Comparison of ENCODE assay signal across 8 cellular contexts in the genomic region with DNA sequence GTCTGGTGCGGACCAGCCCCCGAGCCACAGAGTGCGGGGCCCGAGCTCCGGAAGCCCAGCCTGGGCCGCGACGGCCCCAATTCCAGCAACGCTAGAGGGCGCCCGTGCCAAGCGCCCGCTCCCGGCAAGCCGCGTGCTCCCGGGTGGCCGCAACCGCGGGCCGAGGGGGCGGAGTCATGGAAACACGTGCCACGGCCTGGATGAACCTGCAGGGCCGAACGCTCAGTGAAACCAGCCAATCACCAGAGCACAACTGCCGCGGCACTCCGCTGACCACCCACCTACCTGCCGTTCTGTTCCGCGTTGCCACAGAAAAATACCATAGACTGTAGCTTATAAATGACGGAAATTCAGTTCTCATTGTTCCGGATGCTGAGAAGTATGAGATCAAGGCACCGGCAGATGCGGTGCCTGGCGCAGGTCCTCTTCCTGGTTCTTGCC.
DNase-seq lines count a peak whose midpoint lies in the region; ATAC-seq and TF ChIP-seq lines count a peak whose summit lies in the region.

No MANE protein-coding gene starts in this region.

- peaks cover 55% of the 10 kb centered on the region for H3K4me1 ChIP-seq in CD8-positive, alpha-beta memory T cell (ENCODE audit: insufficient read depth, low read length)
- H3K4me1 ChIP-seq in Panc1 (ENCODE audit: control insufficient read depth, insufficient read depth, low read length) (no peaks in the 10 kb centered on the region), BE2C (no peaks in the 10 kb centered on the region)

- H3K4me1 Mint-ChIP-seq in CD8-positive, alpha-beta memory T cell, result peaks cover 28 to 37% (median 34%) of the 10 kb centered on the region in 3 donors
- peaks cover 30% of the 10 kb centered on the region for H3K4me1 Mint-ChIP-seq in activated naive CD4-positive, alpha-beta T cell treated with anti-CD3 and anti-CD28 coated beads for 36 hours (ENCODE audit: low read depth)
- H3K4me1 Mint-ChIP-seq in type B pancreatic cell (ENCODE audit: unreplicated experiment), result peaks cover 19% of the 10 kb centered on the region

- H3K27me3 ChIP-seq in CD8-positive, alpha-beta memory T cell (ENCODE audit: insufficient read depth, low read length, poor library complexity, severe bottlenecking), result no peaks in the 10 kb centered on the region
- H3K27me3 ChIP-seq in Panc1 (ENCODE audit: control insufficient read depth, insufficient read depth, low read length) (peaks cover 3% of the 10 kb centered on the region), BE2C (peaks cover 26% of the 10 kb centered on the region; the same call in 1 of the 2 replicates)

- peak overlapping the region; percentile 59 for H3K4me3 ChIP-seq in CD8-positive, alpha-beta memory T cell (ENCODE audit: low read length)
- H3K4me3 ChIP-seq in Panc1 (ENCODE audit: low read depth in 2 of 2, low read length in 2 of 2), result peak overlapping the region; percentile 8 to 23; a peak in 1 of 4 replicates
- H3K4me3 ChIP-seq in BE2C (ENCODE audit: low read depth, low read length), result no peak overlapping the region

- peak; percentile 35 to 77 (median 72) for DNase-seq in CD8-positive, alpha-beta memory T cell
- no peak for DNase-seq in Panc1 (ENCODE audit: low read depth, low spot score)
- DNase-seq in activated naive CD4-positive, alpha-beta T cell treated with anti-CD3 and anti-CD28 coated beads for 36 hours, result peak; percentile 78
- DNase-seq in Right ventricle myocardium inferior (ENCODE audit: missing footprints), result peak; percentile 83
- DNase-seq in putamen (ENCODE audit: low spot score), result peak; percentile 7
- DNase-seq in type B pancreatic cell (ENCODE audit: extremely low spot score, unreplicated experiment), result no peak
- DNase-seq in GM19240 (ENCODE audit: insufficient read length, low spot score), result no peak
- DNase-seq in BE2C, result no peak

- H3K36me3 ChIP-seq in CD8-positive, alpha-beta memory T cell (ENCODE audit: insufficient read depth, low read length), result no peaks in the 10 kb centered on the region
- H3K36me3 ChIP-seq in Panc1 (ENCODE audit: control insufficient read depth, insufficient read depth, low read length) (no peaks in the 10 kb centered on the region), BE2C (no peaks in the 10 kb centered on the region)

- in situ Hi-C loops in Panc1 (cut with HindIII; ENCODE audit: low pct_unique_long_range_greater_than_20kb, low sequenced_read_pairs), result no loop called here

- CTCF ChIA-PET in CD8-positive, alpha-beta memory T cell (lab: Charles Lee), result interaction anchor here (0.6 to 3.1 kb wide), 13 partner anchors 8 to 93 kb away, joined by 3 to 21 read pairs (median 4); no protein-coding TSS in a partner anchor
- CTCF ChIA-PET in Panc1 (lab: Charles Lee), result no interaction called here
- CTCF ChIA-PET in activated naive CD4-positive, alpha-beta T cell treated with anti-CD3 and anti-CD28 coated beads for 36 hours (lab: Charles Lee), result interaction anchor here (0.6 to 3.6 kb wide), 12 partner anchors 9 to 1110 kb away, joined by 3 to 22 read pairs (median 4); no protein-coding TSS in a partner anchor

- intact Hi-C loops in Panc1 (cut with micrococcal nuclease; ENCODE audit: unreplicated experiment) (no loop called here), Right ventricle myocardium inferior (cut with DNase I) (no loop called here)
- intact Hi-C loops in activated naive CD4-positive, alpha-beta T cell treated with anti-CD3 and anti-CD28 coated beads for 36 hours (cut with micrococcal nuclease), result loop anchor here (1.0 kb wide), 1 partner anchor 31 kb away; no protein-coding TSS in a partner anchor

- H3K27me3 Mint-ChIP-seq in CD8-positive, alpha-beta memory T cell, result peaks cover 5 to 28% of the 10 kb centered on the region in 2 donors
- peaks cover 3% of the 10 kb centered on the region for H3K27me3 Mint-ChIP-seq in activated naive CD4-positive, alpha-beta T cell treated with anti-CD3 and anti-CD28 coated beads for 36 hours (ENCODE audit: low read depth)
- H3K27me3 Mint-ChIP-seq in type B pancreatic cell, result peaks cover 21% of the 10 kb centered on the region

- POLR2A ChIA-PET in CD8-positive, alpha-beta memory T cell (lab: Charles Lee), result no interaction called here
- POLR2A ChIA-PET in Panc1 (lab: Charles Lee), result no interaction called here

- peak overlapping the region; percentile 58 to 77 (median 70) for H3K4me3 Mint-ChIP-seq in CD8-positive, alpha-beta memory T cell
- peak overlapping the region; percentile 51 for H3K4me3 Mint-ChIP-seq in activated naive CD4-positive, alpha-beta T cell treated with anti-CD3 and anti-CD28 coated beads for 36 hours
- no peak overlapping the region for H3K4me3 Mint-ChIP-seq in type B pancreatic cell

- peak; percentile 79 for ATAC-seq in Panc1
- ATAC-seq in Right ventricle myocardium inferior, result peak; percentile 51

- peak overlapping the region in 7 of 8 donors; percentile 38 to 91 (median 69) for H3K27ac Mint-ChIP-seq in CD8-positive, alpha-beta memory T cell
- no peak overlapping the region for H3K27ac Mint-ChIP-seq in activated naive CD4-positive, alpha-beta T cell treated with anti-CD3 and anti-CD28 coated beads for 36 hours
- no peak overlapping the region for H3K27ac Mint-ChIP-seq in type B pancreatic cell

- BruUV-seq in Panc1 (replicated peaks; lab: Mats Ljungman, UMichigan), result no TSS peak

- TF ChIP-seq CTCF in Panc1 (IDR thresholded peaks at IDR 0.05), result peak; percentile 82
- peak; percentile 66 for TF ChIP-seq CTCF in type B pancreatic cell (conservative IDR thresholded peaks at IDR 0.05)
- no peak for TF ChIP-seq CTCF in BE2C (IDR thresholded peaks at IDR 0.05; ENCODE audit: low read depth, low read length)

- no peaks in the 10 kb centered on the region for H3K36me3 Mint-ChIP-seq in CD8-positive, alpha-beta memory T cell
- no peaks in the 10 kb centered on the region for H3K36me3 Mint-ChIP-seq in activated naive CD4-positive, alpha-beta T cell treated with anti-CD3 and anti-CD28 coated beads for 36 hours (ENCODE audit: low read depth)
- no peaks in the 10 kb centered on the region for H3K36me3 Mint-ChIP-seq in type B pancreatic cell

- peaks cover 0 to 4% (median 0%) of the 10 kb centered on the region in 5 donors for H3K9me3 Mint-ChIP-seq in CD8-positive, alpha-beta memory T cell
- peaks cover 2% of the 10 kb centered on the region for H3K9me3 Mint-ChIP-seq in activated naive CD4-positive, alpha-beta T cell treated with anti-CD3 and anti-CD28 coated beads for 36 hours
- H3K9me3 Mint-ChIP-seq in type B pancreatic cell, result no peaks in the 10 kb centered on the region

- no peaks in the 10 kb centered on the region for H3K9me3 ChIP-seq in CD8-positive, alpha-beta memory T cell (ENCODE audit: low read length)
- H3K9me3 ChIP-seq in Panc1 (ENCODE audit: control insufficient read depth, insufficient read depth, low read depth, low read length) (no peaks in the 10 kb centered on the region), BE2C (no peaks in the 10 kb centered on the region)

- H3K27ac ChIP-seq in CD8-positive, alpha-beta memory T cell (ENCODE audit: low read depth, low read length), result no peak overlapping the region
- no peak overlapping the region for H3K27ac ChIP-seq in Panc1 (ENCODE audit: low read length)

Comparison
In these comparisons a context has a peak if more than half of its experiments do, and no peak if none do; other contexts are left out.
1. DNase-seq: peak in CD8-positive, alpha-beta memory T cell (5 of 5), activated naive CD4-positive, alpha-beta T cell treated with anti-CD3 and anti-CD28 coated beads for 36 hours (single experiment), Right ventricle myocardium inferior (single experiment) and putamen (single experiment); none in Panc1 (single experiment), type B pancreatic cell (single experiment), GM19240 (single experiment) and BE2C (single experiment).
2. H3K27ac Mint-ChIP-seq: peak in CD8-positive, alpha-beta memory T cell (7 of 8); none in activated naive CD4-positive, alpha-beta T cell treated with anti-CD3 and anti-CD28 coated beads for 36 hours (single experiment) and type B pancreatic cell (single experiment).